In the genomic region with DNA sequence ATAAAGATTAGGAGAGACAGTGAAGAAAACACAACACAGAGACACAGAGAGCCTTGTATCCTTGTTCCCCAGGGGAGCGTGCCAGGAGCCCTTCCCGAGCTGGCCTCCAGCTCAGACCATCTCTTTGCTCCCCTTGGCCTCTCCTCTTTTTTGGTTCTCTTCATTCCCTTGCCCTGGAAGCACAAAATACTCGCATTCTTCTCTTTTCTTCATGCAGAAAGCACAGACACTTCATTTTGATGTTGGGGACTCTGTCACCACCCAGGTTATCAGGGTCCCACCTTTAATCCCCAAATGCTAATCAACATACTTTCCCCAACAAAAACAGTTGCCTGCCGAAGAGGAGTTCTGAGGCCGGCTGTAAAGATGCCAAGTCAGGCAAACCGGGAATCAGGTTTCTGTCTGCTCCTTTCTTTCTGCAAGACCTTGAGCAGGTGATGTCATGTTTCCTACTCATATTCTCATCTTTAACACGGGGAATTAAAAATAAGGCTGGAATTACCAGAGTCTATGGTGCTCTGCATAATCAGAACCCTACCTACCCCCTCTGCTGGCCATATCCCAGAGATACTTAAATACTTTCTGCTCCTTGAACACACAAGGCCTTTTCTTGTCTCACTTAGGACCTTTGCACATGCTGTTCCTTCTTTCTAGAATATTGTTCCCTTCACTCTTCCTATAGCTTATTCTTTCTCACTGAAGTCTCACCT, we compare ENCODE assay signal across 10 cellular contexts. TPM values are rescaled to one million over a fixed set of nuclear protein-coding genes. Genes with fewer than 3 reads are reported as not detected.
DNase-seq lines count a peak whose midpoint lies in the region; ATAC-seq and TF ChIP-seq lines count a peak whose summit lies in the region.
"Had no signal": no experiment of that assay in that cellular context is flagged by ENCODE, and none has a peak within 500 bp of the region (broad histone marks: within the 10 kb centered on the region; RNA-seq: fewer than 3 reads in every experiment).

No MANE protein-coding gene starts in this region.

- DNase-seq in AG08396 (ENCODE audit: low spot score) (peak; percentile 59), HAP-1 (ENCODE audit: low spot score in 2 of 2) (peak; percentile 19 to 38), RPMI7951 (ENCODE audit: low read depth) (peak; percentile 73), glomerular visceral epithelial cell (ENCODE audit: extremely low spot score) (peak; percentile 31), GM10266 (ENCODE audit: extremely low spot score) (no peak), T-helper 2 cell (no peak)
- DNase-seq: activated CD8-positive, alpha-beta T cell treated with anti-CD3 and anti-CD28 coated beads for 36 hours; heart right ventricle had no signal

- no peaks in the 10 kb centered on the region for H3K27me3 ChIP-seq in HAP-1 (ENCODE audit: low read depth)

- H3K36me3 ChIP-seq in HAP-1 (replicated peaks) = no peaks in the 10 kb centered on the region
- H3K36me3 ChIP-seq: heart right ventricle had no signal

- H3K9me3 ChIP-seq in HAP-1 = no peaks in the 10 kb centered on the region

- H3K4me3 ChIP-seq in HAP-1 = no peak overlapping the region
- H3K4me3 ChIP-seq: heart right ventricle had no signal

- H3K4me1 ChIP-seq in HAP-1 = no peaks in the 10 kb centered on the region
- H3K4me1 ChIP-seq: heart right ventricle had no signal

- TF ChIP-seq CTCF in GM10266 (IDR thresholded peaks at IDR 0.05; ENCODE audit: control insufficient read depth, insufficient read depth, low read depth, missing control alignments) = no peak

- in situ Hi-C loops in HAP-1 (cut with MboI; ENCODE audit: low sequenced_read_pairs) = no loop called here

- no peak for ATAC-seq in GM18873 (IDR thresholded peaks at IDR 0.05; ENCODE audit: low FRiP score, unreplicated experiment)
- no peak for ATAC-seq in HG03439 (IDR thresholded peaks at IDR 0.05; ENCODE audit: unreplicated experiment)
- ATAC-seq: activated CD8-positive, alpha-beta T cell treated with anti-CD3 and anti-CD28 coated beads for 36 hours; heart right ventricle had no signal

RNA-seq across cellular contexts. Expression of gene TGM6, which starts 21.7 kb away (rescaled TPM):
- not detected in 2 replicates for total RNA-seq in RPMI7951 (2014; rRNA removed; shearing (Covaris generic))
- total RNA-seq: activated CD8-positive, alpha-beta T cell treated with anti-CD3 and anti-CD28 coated beads for 36 hours; heart right ventricle had no signal

Comparison
In these comparisons a context has a peak if more than half of its experiments do, and no peak if none do; other contexts are left out.
1. DNase-seq: peak in AG08396 (single experiment), HAP-1 (2 of 2), RPMI7951 (single experiment) and glomerular visceral epithelial cell (single experiment); none in GM10266 (single experiment) and T-helper 2 cell (0 of 5).